20 cellular contexts compared by ENCODE assay signal in genomic region chr3:72571638-72572114, GRCh38.
"Had no signal": no experiment of that assay in that cellular context is flagged by ENCODE, and none has a peak within 500 bp of the region (broad histone marks: within the 10 kb centered on the region; RNA-seq: fewer than 3 reads in every experiment).

No MANE protein-coding gene starts in this region.

- H3K9me3 ChIP-seq: body of pancreas, tibial artery had no signal

- H3K27ac ChIP-seq: body of pancreas, parathyroid adenoma, tibial artery had no signal

- H2AFZ ChIP-seq: parathyroid adenoma had no signal

- FAIRE-seq: colon, frontal cortex, urothelium cell line had no signal

- H3K9ac ChIP-seq: parathyroid adenoma had no signal

- DNase-seq: activated CD4-positive, alpha-beta T cell treated with anti-CD3 and anti-CD28 coated beads, Interleukin-2, amount 10 ng/mL, durations not matched to agents 7 days and 5 days; activated CD4-positive, CD25-positive, alpha-beta regulatory T cell; activated CD8-positive, alpha-beta T cell treated with anti-CD3 and anti-CD28 coated beads, Interleukin-2, amount 10 ng/mL, durations not matched to agents 7 days and 5 days; activated naive CD4-positive, alpha-beta T cell treated with Interleukin-2 at 50 U/mL for 16 hours; activated naive CD8-positive, alpha-beta T cell treated with anti-CD3 and anti-CD28 coated beads, Interleukin-2, amount 10 ng/mL, durations not matched to agents 7 days and 5 days; activated T-cell treated with anti-CD3 and anti-CD28 coated beads, Interleukin-2, amount 50 U/mL, for 24 hours; amygdala; caudate nucleus; endodermal cell; kidney glomerular epithelial cell; left ventricle myocardium superior; naive thymus-derived CD8-positive, alpha-beta T cell; stimulated activated naive CD4-positive, alpha-beta T cell treated with Interleukin-2 at 50 U/mL for 16 hours; T-helper 9 cell; tibial artery had no signal

- H3K4me3 ChIP-seq: body of pancreas, tibial artery had no signal

- H3K4me1 ChIP-seq: parathyroid adenoma had no signal

- H3K36me3 ChIP-seq: tibial artery had no signal

- H3K79me2 ChIP-seq: parathyroid adenoma had no signal

- H3K27me3 ChIP-seq: body of pancreas, tibial artery had no signal

- ATAC-seq: activated CD8-positive, alpha-beta T cell treated with anti-CD3 and anti-CD28 coated beads, Interleukin-2, amount 10 ng/mL, durations not matched to agents 7 days and 5 days; left ventricle myocardium superior; naive thymus-derived CD8-positive, alpha-beta T cell had no signal
